ENCODE assay signal across 2 cellular contexts in genomic region chr9:137303893-137304382, GRCh38.
TF ChIP-seq lines count a peak whose summit lies in the region.

No MANE protein-coding gene starts in this region.

TF ChIP-seq in SK-N-SH, 30 proteins besides CTCF, POLR2A, EP300 and RAD21 (continued from another document):
- TF ChIP-seq ZBTB33 (IDR thresholded peaks at IDR 0.05; ENCODE audit: borderline replicate concordance, low read depth): no peak
- no peak for TF ChIP-seq TCF12 (IDR thresholded peaks at IDR 0.05)
- TF ChIP-seq EZH2phosphoT487 (IDR thresholded peaks at IDR 0.05; ENCODE audit: borderline replicate concordance, low read depth): no peak
- TF ChIP-seq YY1 (IDR thresholded peaks at IDR 0.05; ENCODE audit: low read depth): no peak

TF ChIP-seq in SK-N-SH treated with all-trans-retinoic acid at 6 μM for 48 hours, 23 proteins besides CTCF, POLR2A, EP300 and RAD21 (continued from another document):
- TF ChIP-seq POU6F1 (CRISPR knock-in tag; IDR thresholded peaks at IDR 0.05; ENCODE audit: borderline replicate concordance, low read depth) (no peak), BACH2 (CRISPR knock-in tag; IDR thresholded peaks at IDR 0.05; ENCODE audit: borderline replicate concordance) (no peak), OSR1 (CRISPR knock-in tag; IDR thresholded peaks at IDR 0.05) (no peak), SNAI2 (CRISPR knock-in tag; IDR thresholded peaks at IDR 0.05) (no peak), CREB5 (CRISPR knock-in tag; IDR thresholded peaks at IDR 0.05; ENCODE audit: low read depth) (no peak), ZNF8 (CRISPR knock-in tag; IDR thresholded peaks at IDR 0.05) (no peak), TSHZ2 (CRISPR knock-in tag; IDR thresholded peaks at IDR 0.05) (no peak), ESRRG (CRISPR knock-in tag; IDR thresholded peaks at IDR 0.05) (no peak), ZFP3 (CRISPR knock-in tag; IDR thresholded peaks at IDR 0.05) (no peak), RARB (CRISPR knock-in tag; IDR thresholded peaks at IDR 0.05) (no peak), CSDC2 (CRISPR knock-in tag; IDR thresholded peaks at IDR 0.05) (no peak), ZNF565 (CRISPR knock-in tag; conservative IDR thresholded peaks at IDR 0.05; ENCODE audit: low read depth) (no peak), ISL1 (CRISPR knock-in tag; IDR thresholded peaks at IDR 0.05) (no peak)
TF ChIP-seq in SK-N-SH treated with all-trans-retinoic acid at 6 μM for 48 hours: peak in this region for 0.
